17 cellular contexts compared by ENCODE assay signal in the genomic region with DNA sequence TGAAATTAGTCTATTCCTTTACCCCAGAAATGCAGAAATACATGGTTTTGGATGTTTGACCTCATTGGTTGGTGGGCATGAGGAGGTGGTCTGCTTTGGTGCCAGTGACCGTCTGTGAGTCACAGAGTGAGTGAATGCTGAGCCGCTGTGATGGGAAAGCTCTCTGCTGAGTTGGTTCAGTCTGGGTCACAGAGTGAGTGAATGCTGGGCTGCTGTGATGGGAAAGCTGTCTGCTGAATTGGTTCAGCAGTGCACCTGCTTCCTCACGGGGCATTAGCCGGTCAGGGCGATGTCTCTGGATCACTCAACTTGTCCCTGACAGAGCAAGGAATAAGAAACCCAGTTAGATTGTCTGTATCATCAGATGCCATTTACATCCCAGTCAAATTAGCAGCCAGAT.
"Had no signal": no experiment of that assay in that cellular context is flagged by ENCODE, and none has a peak within 500 bp of the region (broad histone marks: within the 10 kb centered on the region; RNA-seq: fewer than 3 reads in every experiment).

No MANE protein-coding gene starts in this region.

- ATAC-seq: activated CD4-positive, CD25-positive, alpha-beta regulatory T cell treated with anti-CD3 and anti-CD28 coated beads, Interleukin-2, amount 50 U/mL, for 24 hours; activated CD8-positive, alpha-beta T cell treated with anti-CD3 and anti-CD28 coated beads, Interleukin-2, amount 10 ng/mL, durations not matched to agents 7 days and 5 days; activated naive CD4-positive, alpha-beta T cell treated with anti-CD3 and anti-CD28 coated beads, Interleukin-2, amount 50 U/mL, for 72 hours; natural killer cell treated with Interleukin-12 subunit alpha and Interleukin-12 subunit beta and Interleukin-15 and Interleukin-18, amount 100 ng/mL, for 72 hours; stimulated activated naive B cell treated with anti-CD40 and anti-IgM and Interleukin-4, amounts not matched to agents 10 μg/mL and 1 μg/mL and 100 μg/mL, for 72 hours had no signal

- H3K27ac ChIP-seq: ascending aorta, vagina had no signal

- H3K36me3 ChIP-seq: vagina had no signal

- H3K4me3 ChIP-seq: ascending aorta, lung, vagina had no signal

- FAIRE-seq: kidney, small intestine had no signal

- H3K9me3 ChIP-seq: ascending aorta, vagina had no signal

- DNase-seq: activated CD4-positive, alpha-beta T cell treated with anti-CD3 and anti-CD28 coated beads, Interleukin-2, amount 10 ng/mL, durations not matched to agents 7 days and 5 days; activated CD8-positive, alpha-beta T cell treated with anti-CD3 and anti-CD28 coated beads, Interleukin-2, amount 10 ng/mL, durations not matched to agents 7 days and 5 days; activated gamma-delta T cell; cerebellar nuclear complex; cortex of kidney; endodermal cell; kidney; small intestine; stimulated activated CD4-positive, alpha-beta T cell treated with anti-CD3 and anti-CD28 coated beads, Interleukin-15, amount 100 ng/mL, for 24 hours; stimulated activated naive B cell treated with anti-CD40 and anti-IgM and Interleukin-4, amounts not matched to agents 10 μg/mL and 1 μg/mL and 100 μg/mL, for 72 hours; trophoblast cell had no signal

- H3K27me3 ChIP-seq: ascending aorta, vagina had no signal
